ENCODE assay signal across 18 cellular contexts in the genomic region with DNA sequence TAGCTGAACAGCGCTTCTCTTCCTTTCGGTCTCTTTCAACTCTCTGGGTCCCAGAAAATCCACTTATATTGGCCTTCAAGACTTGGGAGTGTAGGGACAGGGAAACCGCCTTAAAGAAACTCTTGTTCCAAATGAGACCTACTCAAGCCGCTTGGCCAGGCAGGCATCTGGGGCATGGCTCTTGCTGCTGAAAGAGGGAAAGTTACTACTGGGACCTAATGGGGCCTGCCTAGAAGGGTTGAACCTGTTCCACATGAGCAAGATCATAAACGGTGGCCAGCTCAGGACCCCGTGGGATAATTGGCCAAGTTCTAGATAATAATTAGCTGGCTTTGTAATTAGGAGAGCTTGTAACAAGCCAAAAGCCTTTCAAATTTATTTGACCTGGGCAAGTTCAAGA. TPM values are rescaled to one million over a fixed set of nuclear protein-coding genes. Genes with fewer than 3 reads are reported as not detected.
"Had no signal": no experiment of that assay in that cellular context is flagged by ENCODE, and none has a peak within 500 bp of the region (broad histone marks: within the 10 kb centered on the region; RNA-seq: fewer than 3 reads in every experiment).

No MANE protein-coding gene starts in this region.

- H3K36me3 Mint-ChIP-seq: activated naive CD4-positive, alpha-beta T cell treated with anti-CD3 and anti-CD28 coated beads, Interleukin-2, amount 10 ng/mL, durations not matched to agents 7 days and 5 days; memory B cell; naive thymus-derived CD8-positive, alpha-beta T cell had no signal

- H3K4me3 ChIP-seq: cardiac muscle cell, esophagus muscularis mucosa, left ventricle myocardium inferior had no signal

- H3K4me3 Mint-ChIP-seq: activated CD4-positive, alpha-beta memory T cell treated with anti-CD3 and anti-CD28 coated beads, Interleukin-2, amount 10 ng/mL, durations not matched to agents 7 days and 5 days; activated naive CD4-positive, alpha-beta T cell treated with anti-CD3 and anti-CD28 coated beads, Interleukin-2, amount 10 ng/mL, durations not matched to agents 7 days and 5 days; activated T-cell treated with anti-CD3 and anti-CD28 coated beads, Interleukin-2, amount 50 U/mL, for 24 hours; memory B cell; naive thymus-derived CD8-positive, alpha-beta T cell; T-helper 2 cell treated with Interferon-gamma antibody and Interleukin-4, amounts not matched to agents 5 μg/mL and 100 μg/mL, for 36 hours had no signal

- H3K9me3 ChIP-seq: esophagus muscularis mucosa, left ventricle myocardium inferior had no signal

- H3K36me3 ChIP-seq: cardiac muscle cell, esophagus muscularis mucosa, left ventricle myocardium inferior had no signal

- H3K4me1 ChIP-seq: esophagus muscularis mucosa, left ventricle myocardium inferior had no signal

- H3K27ac ChIP-seq: cardiac muscle cell, esophagus muscularis mucosa, left ventricle myocardium inferior had no signal

- H3K27me3 Mint-ChIP-seq: memory B cell had no signal

- H3K9me3 Mint-ChIP-seq: activated CD4-positive, alpha-beta memory T cell treated with anti-CD3 and anti-CD28 coated beads, Interleukin-2, amount 10 ng/mL, durations not matched to agents 7 days and 5 days; activated naive CD4-positive, alpha-beta T cell treated with anti-CD3 and anti-CD28 coated beads, Interleukin-2, amount 10 ng/mL, durations not matched to agents 7 days and 5 days; activated T-cell treated with anti-CD3 and anti-CD28 coated beads, Interleukin-2, amount 50 U/mL, for 24 hours; memory B cell; naive thymus-derived CD8-positive, alpha-beta T cell; T-helper 2 cell treated with Interferon-gamma antibody and Interleukin-4, amounts not matched to agents 5 μg/mL and 100 μg/mL, for 36 hours had no signal

- ATAC-seq: naive thymus-derived CD8-positive, alpha-beta T cell; right cardiac atrium had no signal

- H3K4me1 Mint-ChIP-seq: memory B cell had no signal

- DNase-seq: activated CD4-positive, alpha-beta memory T cell treated with anti-CD3 and anti-CD28 coated beads, Interleukin-2, amount 10 ng/mL, durations not matched to agents 7 days and 5 days; activated naive CD4-positive, alpha-beta T cell treated with anti-CD3 and anti-CD28 coated beads, Interleukin-2, amount 10 ng/mL, durations not matched to agents 7 days and 5 days; activated T-cell treated with anti-CD3 and anti-CD28 coated beads, Interleukin-2, amount 50 U/mL, for 24 hours; islet precursor cell; left ventricle myocardium inferior; naive thymus-derived CD8-positive, alpha-beta T cell; nucleus accumbens; posterior cingulate gyrus; right cardiac atrium; small intestine; stimulated activated CD4-positive, alpha-beta T cell treated with anti-CD3 and anti-CD28 coated beads, Interleukin-4, amount 100 ng/mL, for 4 hours; stimulated activated CD8-positive, alpha-beta memory T cell treated with anti-CD3 and anti-CD28 coated beads, Interleukin-4, amount 100 ng/mL, for 48 hours; stimulated activated naive CD4-positive, alpha-beta T cell treated with Interleukin-2 at 50 U/mL for 16 hours; substantia nigra had no signal

- H3K27ac Mint-ChIP-seq: activated CD4-positive, alpha-beta memory T cell treated with anti-CD3 and anti-CD28 coated beads, Interleukin-2, amount 10 ng/mL, durations not matched to agents 7 days and 5 days; activated naive CD4-positive, alpha-beta T cell treated with anti-CD3 and anti-CD28 coated beads, Interleukin-2, amount 10 ng/mL, durations not matched to agents 7 days and 5 days; activated T-cell treated with anti-CD3 and anti-CD28 coated beads, Interleukin-2, amount 50 U/mL, for 24 hours; memory B cell; T-helper 2 cell treated with Interferon-gamma antibody and Interleukin-4, amounts not matched to agents 5 μg/mL and 100 μg/mL, for 36 hours had no signal

- H3K27me3 ChIP-seq: cardiac muscle cell had no signal

RNA-seq across cellular contexts. Expression of a gene that starts 13.2 kb away (rescaled TPM):
- total RNA-seq: naive thymus-derived CD8-positive, alpha-beta T cell; right cardiac atrium had no signal
